Comparison of ENCODE assay signal across 8 cellular contexts in the genomic region with DNA sequence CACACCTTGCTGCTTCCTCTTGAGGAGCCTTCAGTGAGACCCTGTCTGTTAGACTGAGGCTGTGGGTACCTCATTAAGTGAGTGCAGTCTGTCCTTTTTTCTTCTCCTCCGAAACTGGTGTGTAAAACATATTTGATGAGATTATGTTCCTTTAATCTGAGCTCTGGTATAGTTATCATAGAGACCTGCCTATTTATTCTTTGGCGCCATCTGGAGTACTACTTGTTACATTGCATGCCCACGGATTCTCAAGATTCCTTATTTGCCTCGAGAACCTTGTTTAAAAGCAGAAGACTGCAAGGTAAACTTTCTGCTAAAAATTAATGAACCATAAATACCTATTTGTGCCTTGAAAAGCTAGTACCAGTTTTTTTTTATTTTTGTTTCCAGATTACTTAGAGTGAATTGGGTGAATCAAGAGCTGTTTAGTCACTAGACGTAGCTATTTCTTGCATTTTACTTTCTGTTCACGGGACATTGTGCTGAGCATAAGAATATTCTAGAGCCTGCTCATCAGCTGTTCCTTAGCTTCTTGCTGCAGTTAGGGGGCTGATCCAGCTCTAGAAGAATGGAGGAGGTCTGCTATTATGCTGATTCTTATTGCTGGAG. TPM values are rescaled to one million over a fixed set of nuclear protein-coding genes. Genes with fewer than 3 reads are reported as not detected.
DNase-seq lines count a peak whose midpoint lies in the region; ATAC-seq, FAIRE-seq and TF ChIP-seq lines count a peak whose summit lies in the region.

No MANE protein-coding gene starts in this region.

- no peaks in the 10 kb centered on the region for H3K27me3 ChIP-seq in bronchial epithelial cell (ENCODE audit: control insufficient read depth, insufficient read depth, low read length)
- H3K27me3 ChIP-seq in liver (ENCODE audit: control insufficient read depth in 4 of 4, insufficient read depth in 4 of 4, low read length in 3 of 4) = no peaks in the 10 kb centered on the region
- H3K27me3 ChIP-seq in neuronal stem cell (ENCODE audit: control insufficient read depth in 3 of 3, insufficient read depth in 3 of 3, low read depth in 1 of 3, low read length in 3 of 3) = no peaks in the 10 kb centered on the region

- no peak overlapping the region for H3K4ac ChIP-seq in neuronal stem cell (ENCODE audit: low read length)

- no peak overlapping the region for H4K91ac ChIP-seq in neuronal stem cell (ENCODE audit: low read depth, low read length, poor library complexity)

- no peak overlapping the region for H3K4me2 ChIP-seq in neuronal stem cell (ENCODE audit: insufficient read depth, low read length, poor library complexity, severe bottlenecking)

- no peak overlapping the region for H2BK120ac ChIP-seq in neuronal stem cell (ENCODE audit: low read depth, low read length)

- no TSS peak for BruUV-seq in Calu3 (replicated peaks; lab: Mats Ljungman, UMichigan)

- H3K9ac ChIP-seq in liver (ENCODE audit: low read depth in 1 of 2, low read length in 2 of 2) (no peak overlapping the region), neuronal stem cell (ENCODE audit: low read depth, low read length, poor library complexity) (no peak overlapping the region)

- H2BK15ac ChIP-seq in neuronal stem cell (ENCODE audit: low read length) = no peak overlapping the region

- H3K36me3 Mint-ChIP-seq in Calu3 (ENCODE audit: insufficient read depth, unreplicated experiment) = peaks cover 12% of the 10 kb centered on the region

- intact Hi-C loops in Calu3 (cut with micrococcal nuclease; ENCODE audit: unreplicated experiment) = loop anchor here (1.0 kb wide), 2 partner anchors 133 to 371 kb away; no protein-coding TSS in a partner anchor

- H3K9me3 Mint-ChIP-seq in Calu3 (ENCODE audit: low read depth, unreplicated experiment) = no peaks in the 10 kb centered on the region

- ATAC-seq in GM21825 (IDR thresholded peaks at IDR 0.05; ENCODE audit: unreplicated experiment) (peak; percentile 64), HG03139 (IDR thresholded peaks at IDR 0.05; ENCODE audit: unreplicated experiment) (no peak), HG02840 (IDR thresholded peaks at IDR 0.05; ENCODE audit: low FRiP score, unreplicated experiment) (no peak)

- no peak overlapping the region for H2BK12ac ChIP-seq in neuronal stem cell (ENCODE audit: low read length)

- H3K4me1 Mint-ChIP-seq in Calu3 (ENCODE audit: low read depth, unreplicated experiment) = no peaks in the 10 kb centered on the region

- no peak overlapping the region for H2BK5ac ChIP-seq in neuronal stem cell (ENCODE audit: low read length)

- no peaks in the 10 kb centered on the region for H3K79me1 ChIP-seq in neuronal stem cell (ENCODE audit: low read depth, low read length)

- no peak overlapping the region for H3K18ac ChIP-seq in neuronal stem cell (ENCODE audit: low read length)

- H3K4me3 Mint-ChIP-seq in Calu3 (ENCODE audit: low read depth, unreplicated experiment) = no peak overlapping the region

- no peak for TF ChIP-seq CTCF in Calu3 (IDR thresholded peaks at IDR 0.05; ENCODE audit: unreplicated experiment)
- TF ChIP-seq CTCF in bronchial epithelial cell (IDR thresholded peaks at IDR 0.05; ENCODE audit: insufficient read depth, low read length, severe bottlenecking) = peak; percentile 53
- TF ChIP-seq CTCF in liver (IDR thresholded peaks at IDR 0.05; ENCODE audit: low read depth, low read length, missing input control) = peak; percentile 77

- H3K9me3 ChIP-seq in liver (ENCODE audit: control insufficient read depth in 4 of 4, low read length in 3 of 4) (no peaks in the 10 kb centered on the region), neuronal stem cell (replicated peaks in 1 of 2; ENCODE audit: control insufficient read depth in 2 of 2, insufficient read depth in 1 of 2, low read depth in 1 of 2, low read length in 2 of 2) (no peaks in the 10 kb centered on the region)

- H3K23ac ChIP-seq in neuronal stem cell (ENCODE audit: low read depth, low read length, poor library complexity) = no peak overlapping the region

- DNase-seq in Calu3 = peak; percentile 11
- DNase-seq in NCI-H69 (lab: John Stamatoyannopoulos, UW) = peak; percentile 64
- DNase-seq in bronchial epithelial cell (ENCODE audit: low read depth) = peak; percentile 52
- no peak for DNase-seq in neuronal stem cell (ENCODE audit: low spot score)

- no peak overlapping the region for H3K27ac ChIP-seq in liver (ENCODE audit: low read depth in 1 of 2, low read length in 2 of 2)
- no peak overlapping the region for H3K27ac ChIP-seq in neuronal stem cell (replicated peaks; ENCODE audit: low read length)

- H4K8ac ChIP-seq in neuronal stem cell (ENCODE audit: low read depth, low read length) = no peak overlapping the region

- 51% methylated on average over 6 of the region's 6 CpGs for WGBS in liver
- WGBS in neuronal stem cell (ENCODE audit: extremely low coverage in 2 of 2, insufficient read length in 2 of 2, insufficient replicate concordance in 1 of 2), 2 donors = no CpG with 5 or more reads among the region's 6 CpGs

- H3K4me3 ChIP-seq in bronchial epithelial cell (ENCODE audit: low read depth, low read length) (no peak overlapping the region), liver (ENCODE audit: low read depth in 1 of 3, low read length in 3 of 3) (no peak overlapping the region), neuronal stem cell (ENCODE audit: low read length in 2 of 2) (no peak overlapping the region)

- H3K4me1 ChIP-seq in liver (ENCODE audit: control insufficient read depth in 4 of 4, insufficient read depth in 4 of 4, low read length in 3 of 4) = peaks cover 0 to 6% (median 0%) of the 10 kb centered on the region in 4 donors
- H3K4me1 ChIP-seq in neuronal stem cell (ENCODE audit: control insufficient read depth in 2 of 2, insufficient read depth in 1 of 2, low read depth in 1 of 2, low read length in 2 of 2) = peaks cover 0 to 2% of the 10 kb centered on the region in 2 donors

- FAIRE-seq in bronchial epithelial cell (lab: Jason Lieb, UNC) = no peak

- no peak overlapping the region for H2AK5ac ChIP-seq in neuronal stem cell (ENCODE audit: low read depth, low read length)

- H3K27me3 Mint-ChIP-seq in Calu3 (ENCODE audit: unreplicated experiment) = no peaks in the 10 kb centered on the region

- H2AFZ ChIP-seq in neuronal stem cell (ENCODE audit: low read length) = no peak overlapping the region

- CTCF ChIA-PET in Calu3 (lab: Charles Lee) = interaction anchor here (0.6 to 1.3 kb wide), 7 partner anchors 23 to 371 kb away, joined by 3 to 12 read pairs (median 4); no protein-coding TSS in a partner anchor

- H3K36me3 ChIP-seq in bronchial epithelial cell (ENCODE audit: control insufficient read depth, insufficient read depth, low read length) (peaks cover 10% of the 10 kb centered on the region), liver (ENCODE audit: control insufficient read depth in 4 of 4, insufficient read depth in 3 of 4, low read depth in 1 of 4, low read length in 3 of 4) (peaks cover 6 to 11% (median 10%) of the 10 kb centered on the region in 4 donors), neuronal stem cell (replicated peaks in 1 of 2; ENCODE audit: control insufficient read depth in 2 of 2, insufficient read depth in 2 of 2, low read length in 2 of 2) (peaks cover 30 to 94% of the 10 kb centered on the region in 2 donors)

- H3K27ac Mint-ChIP-seq in Calu3 (ENCODE audit: unreplicated experiment) = no peak overlapping the region

- peak; percentile 80 to 87 for TF ChIP-seq RAD21 in liver (IDR thresholded peaks at IDR 0.05)

- no peak overlapping the region for H3K14ac ChIP-seq in neuronal stem cell (ENCODE audit: low read length)

TF ChIP-seq in liver, 16 proteins besides CTCF, POLR2A, EP300 and RAD21:
- TF ChIP-seq GABPA (IDR thresholded peaks at IDR 0.05 in 1 of 2, conservative IDR thresholded peaks at IDR 0.05 in 1 of 2) = no peak
- no peak for TF ChIP-seq EGR1 (IDR thresholded peaks at IDR 0.05; ENCODE audit: low read depth in 2 of 2)
- TF ChIP-seq HNF4A (conservative IDR thresholded peaks at IDR 0.05) = no peak
- no peak for TF ChIP-seq YY1 (IDR thresholded peaks at IDR 0.05)
- TF ChIP-seq SP1 (IDR thresholded peaks at IDR 0.05) = no peak
- TF ChIP-seq, protein P1, sequence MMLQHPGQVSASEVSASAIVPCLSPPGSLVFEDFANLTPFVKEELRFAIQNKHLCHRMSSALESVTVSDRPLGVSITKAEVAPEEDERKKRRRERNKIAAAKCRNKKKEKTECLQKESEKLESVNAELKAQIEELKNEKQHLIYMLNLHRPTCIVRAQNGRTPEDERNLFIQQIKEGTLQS (IDR thresholded peaks at IDR 0.05) = no peak
- TF ChIP-seq, protein P2, sequence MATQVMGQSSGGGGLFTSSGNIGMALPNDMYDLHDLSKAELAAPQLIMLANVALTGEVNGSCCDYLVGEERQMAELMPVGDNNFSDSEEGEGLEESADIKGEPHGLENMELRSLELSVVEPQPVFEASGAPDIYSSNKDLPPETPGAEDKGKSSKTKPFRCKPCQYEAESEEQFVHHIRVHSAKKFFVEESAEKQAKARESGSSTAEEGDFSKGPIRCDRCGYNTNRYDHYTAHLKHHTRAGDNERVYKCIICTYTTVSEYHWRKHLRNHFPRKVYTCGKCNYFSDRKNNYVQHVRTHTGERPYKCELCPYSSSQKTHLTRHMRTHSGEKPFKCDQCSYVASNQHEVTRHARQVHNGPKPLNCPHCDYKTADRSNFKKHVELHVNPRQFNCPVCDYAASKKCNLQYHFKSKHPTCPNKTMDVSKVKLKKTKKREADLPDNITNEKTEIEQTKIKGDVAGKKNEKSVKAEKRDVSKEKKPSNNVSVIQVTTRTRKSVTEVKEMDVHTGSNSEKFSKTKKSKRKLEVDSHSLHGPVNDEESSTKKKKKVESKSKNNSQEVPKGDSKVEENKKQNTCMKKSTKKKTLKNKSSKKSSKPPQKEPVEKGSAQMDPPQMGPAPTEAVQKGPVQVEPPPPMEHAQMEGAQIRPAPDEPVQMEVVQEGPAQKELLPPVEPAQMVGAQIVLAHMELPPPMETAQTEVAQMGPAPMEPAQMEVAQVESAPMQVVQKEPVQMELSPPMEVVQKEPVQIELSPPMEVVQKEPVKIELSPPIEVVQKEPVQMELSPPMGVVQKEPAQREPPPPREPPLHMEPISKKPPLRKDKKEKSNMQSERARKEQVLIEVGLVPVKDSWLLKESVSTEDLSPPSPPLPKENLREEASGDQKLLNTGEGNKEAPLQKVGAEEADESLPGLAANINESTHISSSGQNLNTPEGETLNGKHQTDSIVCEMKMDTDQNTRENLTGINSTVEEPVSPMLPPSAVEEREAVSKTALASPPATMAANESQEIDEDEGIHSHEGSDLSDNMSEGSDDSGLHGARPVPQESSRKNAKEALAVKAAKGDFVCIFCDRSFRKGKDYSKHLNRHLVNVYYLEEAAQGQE (IDR thresholded peaks at IDR 0.05) = no peak
- TF ChIP-seq NR2F2 (IDR thresholded peaks at IDR 0.05) = no peak
- no peak for TF ChIP-seq TAF1 (conservative IDR thresholded peaks at IDR 0.05)
- TF ChIP-seq, protein P3, sequence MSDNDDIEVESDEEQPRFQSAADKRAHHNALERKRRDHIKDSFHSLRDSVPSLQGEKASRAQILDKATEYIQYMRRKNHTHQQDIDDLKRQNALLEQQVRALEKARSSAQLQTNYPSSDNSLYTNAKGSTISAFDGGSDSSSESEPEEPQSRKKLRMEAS (IDR thresholded peaks at IDR 0.05) = no peak
TF ChIP-seq in liver: peak in this region for 0.

RNA-seq across cellular contexts. Expression of a gene that starts 16.9 kb away (rescaled TPM):
- total RNA-seq in Calu3 (2022) (23.8 and 25.6 TPM in 2 replicates), bronchial epithelial cell (7.4 and 11.5 TPM in 2 replicates), liver (10 to 100 TPM in 1 of 2 donors, 1 to 10 TPM in 1; 6.8 to 16.6 TPM)
- 10 to 100 TPM; 11.1 to 30.7 TPM for polyA plus RNA-seq in liver
- polyA plus RNA-seq in neuronal stem cell (2013, experiment 1 of 2) = 60.7 TPM
- 60.6 TPM for polyA plus RNA-seq in neuronal stem cell (2013, experiment 2 of 2)
